Comparison of ENCODE assay signal across 25 cellular contexts in the genomic region with DNA sequence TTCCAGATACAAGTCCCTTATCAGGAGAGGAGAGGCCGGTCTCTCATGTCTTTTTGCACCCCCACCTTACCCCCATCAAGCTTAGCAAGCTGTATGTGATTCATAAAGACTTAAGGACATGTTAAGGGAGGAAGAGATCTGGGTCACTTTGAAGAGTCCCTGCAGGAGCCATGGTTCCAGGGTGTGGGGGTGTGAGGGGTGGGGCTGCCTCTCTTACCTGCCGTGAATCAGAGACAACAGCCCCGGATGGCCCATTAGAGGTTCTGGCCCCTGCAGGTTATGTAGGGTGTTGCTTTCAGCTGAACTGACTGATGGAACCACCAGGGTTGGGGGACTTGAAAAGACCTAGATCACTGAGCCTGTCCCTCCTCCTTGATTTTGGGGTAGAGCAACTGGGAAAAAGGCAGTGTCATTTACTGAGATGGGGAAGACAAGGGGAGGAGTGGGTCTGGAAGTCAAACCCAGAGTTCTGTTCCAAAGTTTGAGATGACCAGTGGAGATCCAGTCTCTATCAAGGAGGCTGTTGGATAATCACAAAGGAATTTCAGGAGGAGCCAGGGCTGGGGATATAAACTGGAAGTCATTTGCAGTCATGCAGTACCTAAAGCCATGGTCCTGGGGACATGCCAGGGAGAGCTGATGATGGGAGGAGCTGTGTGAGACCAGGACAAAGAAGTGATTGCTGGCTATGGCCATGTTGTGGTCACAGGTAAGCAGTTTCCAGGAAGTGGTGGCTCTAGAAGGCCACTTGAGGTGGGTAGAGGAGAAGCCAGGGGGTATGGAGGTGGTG. TPM values are rescaled to one million over a fixed set of nuclear protein-coding genes. Genes with fewer than 3 reads are reported as not detected.
DNase-seq lines count a peak whose midpoint lies in the region; ATAC-seq, FAIRE-seq and TF ChIP-seq lines count a peak whose summit lies in the region.
"Had no signal": no experiment of that assay in that cellular context is flagged by ENCODE, and none has a peak within 500 bp of the region (broad histone marks: within the 10 kb centered on the region; RNA-seq: fewer than 3 reads in every experiment).

No MANE protein-coding gene starts in this region.

- H3K27me3 Mint-ChIP-seq in naive thymus-derived CD4-positive, alpha-beta T cell: peaks cover 0 to 2% (median 0%) of the 10 kb centered on the region in 5 donors
- H3K27me3 Mint-ChIP-seq: activated CD4-positive, alpha-beta memory T cell treated with anti-CD3 and anti-CD28 coated beads for 36 hours had no signal

- peaks cover 6% of the 10 kb centered on the region for H3K27me3 ChIP-seq in bronchial epithelial cell (ENCODE audit: control insufficient read depth, insufficient read depth, low read length)
- H3K27me3 ChIP-seq in naive thymus-derived CD4-positive, alpha-beta T cell (ENCODE audit: control insufficient read depth in 2 of 2, insufficient read depth in 2 of 2, low read length in 2 of 2): no peaks in the 10 kb centered on the region
- H3K27me3 ChIP-seq in foreskin keratinocyte: peaks cover 46% of the 10 kb centered on the region
- H3K27me3 ChIP-seq: BLaER1, breast epithelium, heart right ventricle, left lung, right lobe of liver, upper lobe of left lung had no signal

- FAIRE-seq in bronchial epithelial cell (lab: Jason Lieb, UNC): peak; percentile 40
- FAIRE-seq: A204.1 had no signal

- DNase-seq in DMS79 treated with DMSO at 0.1 percent for 48 hours (lab: John Stamatoyannopoulos, UW) (peak; percentile 11), DMS79 (lab: John Stamatoyannopoulos, UW) (no peak), HT-29 (ENCODE audit: low spot score) (peak; percentile 18), bronchial epithelial cell (ENCODE audit: low read depth) (no peak), renal cortical epithelial cell (ENCODE audit: low read depth) (peak; percentile 17), coronary artery (ENCODE audit: low spot score) (no peak), foreskin keratinocyte (no peak)
- no peak for DNase-seq in naive thymus-derived CD4-positive, alpha-beta T cell
- DNase-seq: activated CD4-positive, alpha-beta memory T cell treated with anti-CD3 and anti-CD28 coated beads for 36 hours; activated gamma-delta T cell treated with Interleukin-2 at 50 U/mL for 16 hours; Caco-2; cortex of kidney; heart right ventricle; immature natural killer cell; left lung; NCI-H1105 treated with DMSO at 0.1 percent for 48 hours; NCI-H2107; RPMI8226; stimulated activated CD8-positive, alpha-beta memory T cell treated with anti-CD3 and anti-CD28 coated beads, Interleukin-4, amount 100 ng/mL, for 48 hours; T-helper 9 cell; upper lobe of left lung had no signal

- no peak for ATAC-seq in naive thymus-derived CD4-positive, alpha-beta T cell
- ATAC-seq in foreskin keratinocyte: no peak
- ATAC-seq: right lobe of liver had no signal

- H3K9me3 ChIP-seq in naive thymus-derived CD4-positive, alpha-beta T cell (ENCODE audit: control insufficient read depth in 2 of 3, low read length in 3 of 3): no peaks in the 10 kb centered on the region
- H3K9me3 ChIP-seq: BLaER1, breast epithelium, Caco-2, heart right ventricle, left lung, right lobe of liver, upper lobe of left lung had no signal

- no peaks in the 10 kb centered on the region for H3K36me3 ChIP-seq in bronchial epithelial cell (ENCODE audit: control insufficient read depth, insufficient read depth, low read length)
- no peaks in the 10 kb centered on the region for H3K36me3 ChIP-seq in naive thymus-derived CD4-positive, alpha-beta T cell (ENCODE audit: control insufficient read depth in 2 of 3, insufficient read depth in 3 of 3, low read length in 3 of 3)
- H3K36me3 ChIP-seq: BLaER1, breast epithelium, heart right ventricle, left lung, right lobe of liver, upper lobe of left lung had no signal

- H3K36me3 Mint-ChIP-seq in naive thymus-derived CD4-positive, alpha-beta T cell: no peaks in the 10 kb centered on the region
- H3K36me3 Mint-ChIP-seq: activated CD4-positive, alpha-beta memory T cell treated with anti-CD3 and anti-CD28 coated beads for 36 hours; immature natural killer cell had no signal

- TF ChIP-seq CTCF in bronchial epithelial cell (IDR thresholded peaks at IDR 0.05; ENCODE audit: insufficient read depth, low read length, severe bottlenecking): no peak
- no peak for TF ChIP-seq CTCF in coronary artery (IDR thresholded peaks at IDR 0.05)
- TF ChIP-seq CTCF in foreskin keratinocyte (conservative IDR thresholded peaks at IDR 0.05): no peak

- H3K27ac Mint-ChIP-seq in naive thymus-derived CD4-positive, alpha-beta T cell: no peak overlapping the region
- H3K27ac Mint-ChIP-seq: activated CD4-positive, alpha-beta memory T cell treated with anti-CD3 and anti-CD28 coated beads for 36 hours; immature natural killer cell had no signal

- H3K27ac ChIP-seq in naive thymus-derived CD4-positive, alpha-beta T cell (ENCODE audit: low read depth, low read length): no peak overlapping the region
- H3K27ac ChIP-seq in coronary artery: no peak overlapping the region
- no peak overlapping the region for H3K27ac ChIP-seq in foreskin keratinocyte
- H3K27ac ChIP-seq: BLaER1, breast epithelium, heart right ventricle, left lung, right lobe of liver, upper lobe of left lung had no signal

- no peak overlapping the region for H3K4me3 Mint-ChIP-seq in naive thymus-derived CD4-positive, alpha-beta T cell
- H3K4me3 Mint-ChIP-seq: activated CD4-positive, alpha-beta memory T cell treated with anti-CD3 and anti-CD28 coated beads for 36 hours; immature natural killer cell had no signal

- H3K4me3 ChIP-seq in bronchial epithelial cell (ENCODE audit: low read depth, low read length): no peak overlapping the region
- no peak overlapping the region for H3K4me3 ChIP-seq in naive thymus-derived CD4-positive, alpha-beta T cell (ENCODE audit: low read length)
- no peak overlapping the region for H3K4me3 ChIP-seq in coronary artery
- H3K4me3 ChIP-seq: BLaER1, breast epithelium, heart right ventricle, left lung, right lobe of liver, upper lobe of left lung had no signal

- no peaks in the 10 kb centered on the region for H3K4me1 ChIP-seq in naive thymus-derived CD4-positive, alpha-beta T cell (ENCODE audit: control insufficient read depth in 2 of 2, insufficient read depth in 2 of 2, low read length in 2 of 2)
- H3K4me1 ChIP-seq in foreskin keratinocyte: no peaks in the 10 kb centered on the region
- H3K4me1 ChIP-seq: BLaER1, Caco-2, right lobe of liver, upper lobe of left lung had no signal

- intact Hi-C loops in naive thymus-derived CD4-positive, alpha-beta T cell (cut with micrococcal nuclease): no loop called here

- H3K4me1 Mint-ChIP-seq in naive thymus-derived CD4-positive, alpha-beta T cell: peaks cover 0 to 5% (median 0%) of the 10 kb centered on the region in 7 donors
- H3K4me1 Mint-ChIP-seq: immature natural killer cell had no signal

- CTCF ChIA-PET in naive thymus-derived CD4-positive, alpha-beta T cell (lab: Charles Lee): interaction anchor here (0.7 kb wide), 1 partner anchor 134 kb away, joined by 4 read pairs; no protein-coding TSS in a partner anchor

- peaks cover 0 to 6% (median 0%) of the 10 kb centered on the region in 11 donors for H3K9me3 Mint-ChIP-seq in naive thymus-derived CD4-positive, alpha-beta T cell
- H3K9me3 Mint-ChIP-seq: activated CD4-positive, alpha-beta memory T cell treated with anti-CD3 and anti-CD28 coated beads for 36 hours; immature natural killer cell had no signal

- POLR2A ChIA-PET in naive thymus-derived CD4-positive, alpha-beta T cell (lab: Charles Lee): no interaction called here

RNA-seq across cellular contexts. Expression of gene ADAMTS14, which starts 23.1 kb away (rescaled TPM):
- total RNA-seq in HT-29 (2014; rRNA removed; shearing (Covaris generic)): 0.03 and 0.15 TPM in 2 replicates
- total RNA-seq in bronchial epithelial cell (under 0.01 and 0.26 TPM in 2 replicates), renal cortical epithelial cell (1.9 and 3.6 TPM in 2 replicates), foreskin keratinocyte (0.10 TPM in 1 of 2 replicates, not detected in the other)
- total RNA-seq in naive thymus-derived CD4-positive, alpha-beta T cell: under 1 TPM in 2 of 5 experiments, not detected in 3; 0.08 to 0.10 TPM
- not detected for polyA plus RNA-seq in naive thymus-derived CD4-positive, alpha-beta T cell
- 0.09 TPM in 1 of 2 replicates, not detected in the other for polyA plus RNA-seq in foreskin keratinocyte
- total RNA-seq: activated CD4-positive, alpha-beta memory T cell treated with anti-CD3 and anti-CD28 coated beads for 36 hours; Caco-2 had no signal

Comparison
In these comparisons a context has a peak if more than half of its experiments do, and no peak if none do; other contexts are left out.
1. DNase-seq: peak in DMS79 treated with DMSO at 0.1 percent for 48 hours (single experiment), HT-29 (single experiment) and renal cortical epithelial cell (single experiment); none in DMS79 (single experiment), bronchial epithelial cell (single experiment), naive thymus-derived CD4-positive, alpha-beta T cell (0 of 9), coronary artery (single experiment) and foreskin keratinocyte (0 of 2).